ENCODE assay signal across 12 cellular contexts in genomic region chr19:48443262-48443661, GRCh38. TPM values are rescaled to one million over a fixed set of nuclear protein-coding genes. Genes with fewer than 3 reads are reported as not detected.
DNase-seq lines count a peak whose midpoint lies in the region; TF ChIP-seq lines count a peak whose summit lies in the region.
"Had no signal": no experiment of that assay in that cellular context is flagged by ENCODE, and none has a peak within 500 bp of the region (broad histone marks: within the 10 kb centered on the region; RNA-seq: fewer than 3 reads in every experiment).

No MANE protein-coding gene starts in this region.

- peaks cover 14% of the 10 kb centered on the region for H3K4me1 Mint-ChIP-seq in endodermal cell
- peaks cover 14% of the 10 kb centered on the region for H3K4me1 Mint-ChIP-seq in osteocyte (ENCODE audit: unreplicated experiment)

- H3K9me3 Mint-ChIP-seq in endodermal cell (no peaks in the 10 kb centered on the region), osteocyte (ENCODE audit: unreplicated experiment) (no peaks in the 10 kb centered on the region)
- H3K9me3 Mint-ChIP-seq: natural killer cell treated with Interleukin-12 subunit alpha and Interleukin-12 subunit beta and Interleukin-15 and Interleukin-18, amount 100 ng/mL, for 72 hours; stimulated activated naive CD8-positive, alpha-beta T cell treated with anti-CD3 and anti-CD28 coated beads, Interleukin-15, Interleukin-2, amounts not matched to agents 100 ng/mL and 50 ng/mL, for 24 hours had no signal

- peak; percentile 34 for DNase-seq in activated CD4-positive, CD25-positive, alpha-beta regulatory T cell treated with anti-CD3 and anti-CD28 coated beads, Interleukin-2, amount 50 U/mL, for 72 hours
- DNase-seq in activated CD4-positive, CD25-positive, alpha-beta regulatory T cell (lab: John Stamatoyannopoulos, UW): no peak
- DNase-seq in HL-60 (ENCODE audit: low read depth in 1 of 2, low spot score in 1 of 2) (peak; percentile 30 to 38), endodermal cell (peak; percentile 66), NCI-H2107 (lab: John Stamatoyannopoulos, UW) (no peak), osteocyte (ENCODE audit: extremely low spot score, unreplicated experiment) (no peak), Karpas-422 (no peak)
- DNase-seq: erythroblast, HCEC 1CT had no signal

- H3K4me3 ChIP-seq in HL-60 (replicated peaks; ENCODE audit: insufficient read depth, low read length) (0 out of 2 replicates have a peak overlapping the region, but pooled peaks have one; percentile 12), endodermal cell (ENCODE audit: low read length) (no peak overlapping the region), skeletal muscle satellite cell (ENCODE audit: low read length) (peak overlapping the region; percentile 30), Karpas-422 (ENCODE audit: low read length) (no peak overlapping the region)

- peaks cover 31% of the 10 kb centered on the region for H3K27me3 Mint-ChIP-seq in endodermal cell (ENCODE audit: insufficient read depth)
- H3K27me3 Mint-ChIP-seq in osteocyte (ENCODE audit: unreplicated experiment): no peaks in the 10 kb centered on the region

- no peak overlapping the region for H3K4me3 Mint-ChIP-seq in endodermal cell
- H3K4me3 Mint-ChIP-seq in osteocyte (ENCODE audit: unreplicated experiment): no peak overlapping the region
- H3K4me3 Mint-ChIP-seq: natural killer cell treated with Interleukin-12 subunit alpha and Interleukin-12 subunit beta and Interleukin-15 and Interleukin-18, amount 100 ng/mL, for 72 hours; stimulated activated naive CD8-positive, alpha-beta T cell treated with anti-CD3 and anti-CD28 coated beads, Interleukin-15, Interleukin-2, amounts not matched to agents 100 ng/mL and 50 ng/mL, for 24 hours had no signal

- no peaks in the 10 kb centered on the region for H3K4me1 ChIP-seq in endodermal cell (ENCODE audit: control insufficient read depth, insufficient read depth, low read length)
- peaks cover 19% of the 10 kb centered on the region for H3K4me1 ChIP-seq in skeletal muscle satellite cell (ENCODE audit: control insufficient read depth, insufficient read depth, low read length)
- peaks cover 26% of the 10 kb centered on the region for H3K4me1 ChIP-seq in Karpas-422 (ENCODE audit: low read length)

- no peaks in the 10 kb centered on the region for H4K20me1 ChIP-seq in Karpas-422 (ENCODE audit: insufficient read depth, low read depth, low read length)

- no peak overlapping the region for H3K27ac Mint-ChIP-seq in endodermal cell
- no peak overlapping the region for H3K27ac Mint-ChIP-seq in osteocyte (ENCODE audit: unreplicated experiment)
- H3K27ac Mint-ChIP-seq: natural killer cell treated with Interleukin-12 subunit alpha and Interleukin-12 subunit beta and Interleukin-15 and Interleukin-18, amount 100 ng/mL, for 72 hours; stimulated activated naive CD8-positive, alpha-beta T cell treated with anti-CD3 and anti-CD28 coated beads, Interleukin-15, Interleukin-2, amounts not matched to agents 100 ng/mL and 50 ng/mL, for 24 hours had no signal

- no peak overlapping the region for H3K27ac ChIP-seq in HL-60 (replicated peaks)
- H3K27ac ChIP-seq in endodermal cell (ENCODE audit: low read depth, low read length): no peak overlapping the region
- H3K27ac ChIP-seq in Karpas-422 (ENCODE audit: low read length): no peak overlapping the region

- H2AFZ ChIP-seq in Karpas-422 (ENCODE audit: low read length): no peak overlapping the region

- no peak for TF ChIP-seq CTCF in HL-60 (IDR thresholded peaks at IDR 0.05; ENCODE audit: insufficient read depth, low read length)
- TF ChIP-seq CTCF in endodermal cell (conservative IDR thresholded peaks at IDR 0.05): no peak
- no peak for TF ChIP-seq CTCF in osteocyte (IDR thresholded peaks at IDR 0.05)

- H3K9me3 ChIP-seq in endodermal cell (ENCODE audit: control insufficient read depth, low read length) (no peaks in the 10 kb centered on the region), skeletal muscle satellite cell (replicated peaks; ENCODE audit: low read length) (no peaks in the 10 kb centered on the region), Karpas-422 (ENCODE audit: low read length) (no peaks in the 10 kb centered on the region)

- H3K79me2 ChIP-seq in Karpas-422 (ENCODE audit: low read length): peaks cover 23% of the 10 kb centered on the region

- no peaks in the 10 kb centered on the region for H3K9me2 ChIP-seq in Karpas-422 (replicated peaks; ENCODE audit: insufficient read depth, low read length)

- H3K36me3 Mint-ChIP-seq in endodermal cell (ENCODE audit: low read depth) (peaks cover 17% of the 10 kb centered on the region), osteocyte (ENCODE audit: unreplicated experiment) (peaks cover 8% of the 10 kb centered on the region)

- H3K36me3 ChIP-seq in endodermal cell (ENCODE audit: control insufficient read depth, insufficient read depth, low read length) (peaks cover 11% of the 10 kb centered on the region), skeletal muscle satellite cell (ENCODE audit: insufficient read depth, low read length) (peaks cover 9% of the 10 kb centered on the region), Karpas-422 (ENCODE audit: insufficient read depth, low read length) (peaks cover 10% of the 10 kb centered on the region; the same call in 1 of the 2 replicates)

- H3K4me2 ChIP-seq in skeletal muscle satellite cell (ENCODE audit: low read length) (peak overlapping the region; percentile 63), Karpas-422 (ENCODE audit: low read depth, low read length, poor library complexity, severe bottlenecking) (no peak overlapping the region)

- no peak overlapping the region for H3K9ac ChIP-seq in endodermal cell (ENCODE audit: extremely low read depth, low read length, poor library complexity, severe bottlenecking)
- no peak overlapping the region for H3K9ac ChIP-seq in skeletal muscle satellite cell (ENCODE audit: low read depth, low read length)
- H3K9ac ChIP-seq in Karpas-422 (ENCODE audit: low read length): no peak overlapping the region

- peaks cover 17% of the 10 kb centered on the region for H3K27me3 ChIP-seq in HL-60 (ENCODE audit: insufficient read depth, poor library complexity, severe bottlenecking)
- peaks cover 21% of the 10 kb centered on the region for H3K27me3 ChIP-seq in endodermal cell (ENCODE audit: control insufficient read depth, insufficient read depth, low read length, poor library complexity, severe bottlenecking)
- peaks cover 16% of the 10 kb centered on the region for H3K27me3 ChIP-seq in skeletal muscle satellite cell (ENCODE audit: control insufficient read depth, insufficient read depth, low read length)
- no peaks in the 10 kb centered on the region for H3K27me3 ChIP-seq in Karpas-422 (ENCODE audit: low read length)

- 43 to 68% methylated on average over 23 to 60 of the region's 60 CpGs for WGBS in endodermal cell (ENCODE audit: insufficient coverage in 1 of 2, insufficient read length in 1 of 2), 2 experiments

RNA-seq across cellular contexts. Expression of gene GRWD1, which starts 2.5 kb away (rescaled TPM):
- total RNA-seq in endodermal cell: 10 to 100 TPM; 36.6 to 39.2 TPM
- 15.0 TPM for polyA plus RNA-seq in endodermal cell (2013, experiment 1 of 2)
- polyA plus RNA-seq in endodermal cell (2013, experiment 2 of 2): 15.6 TPM
- 50.0 and 55.8 TPM in 2 replicates for total RNA-seq in skeletal muscle satellite cell (2012; rRNA removed)
- total RNA-seq in osteocyte: 36.2 and 38.4 TPM in 2 replicates
- total RNA-seq in Karpas-422 (2014; rRNA removed; shearing (Covaris generic); ENCODE audit: low replicate concordance): 15.9 and 22.2 TPM in 2 replicates

RNA-seq across cellular contexts. Expression of gene KCNJ14, which starts 12.1 kb away (rescaled TPM):
- total RNA-seq in endodermal cell (1 to 10 TPM in 1 of 2 donors, under 1 TPM in 1; 0.73 to 1.1 TPM), osteocyte (0.86 and 1.6 TPM in 2 replicates)
- polyA plus RNA-seq in endodermal cell (2013, experiment 1 of 2): 0.43 TPM
- polyA plus RNA-seq in endodermal cell (2013, experiment 2 of 2): 0.62 TPM
- 0.44 and 0.76 TPM in 2 replicates for total RNA-seq in skeletal muscle satellite cell (2012; rRNA removed)
- 0.69 and 1.1 TPM in 2 replicates for total RNA-seq in Karpas-422 (2014; rRNA removed; shearing (Covaris generic); ENCODE audit: low replicate concordance)

RNA-seq across cellular contexts. Expression of gene CYTH2, which starts 25.9 kb away (rescaled TPM):
- total RNA-seq in endodermal cell: 100 to 1,000 TPM; 106 to 133 TPM
- 133 TPM for polyA plus RNA-seq in endodermal cell (2013, experiment 1 of 2)
- 112 TPM for polyA plus RNA-seq in endodermal cell (2013, experiment 2 of 2)
- 21.5 and 23.8 TPM in 2 replicates for total RNA-seq in skeletal muscle satellite cell (2012; rRNA removed)
- 92.1 and 107 TPM in 2 replicates for total RNA-seq in osteocyte
- total RNA-seq in Karpas-422 (2014; rRNA removed; shearing (Covaris generic); ENCODE audit: low replicate concordance): 32.5 and 60.4 TPM in 2 replicates

RNA-seq across cellular contexts. Expression of gene GRIN2D, which starts 49.8 kb away (rescaled TPM):
- total RNA-seq in endodermal cell (1 to 10 TPM in 1 of 2 donors, under 1 TPM in 1; 0.77 to 1.2 TPM), osteocyte (0.68 and 1.2 TPM in 2 replicates)
- 10.1 TPM for polyA plus RNA-seq in endodermal cell (2013, experiment 1 of 2)
- 9.3 TPM for polyA plus RNA-seq in endodermal cell (2013, experiment 2 of 2)
- 0.76 and 1.1 TPM in 2 replicates for total RNA-seq in skeletal muscle satellite cell (2012; rRNA removed)
- total RNA-seq in Karpas-422 (2014; rRNA removed; shearing (Covaris generic); ENCODE audit: low replicate concordance): not detected in 2 replicates

RNA-seq across cellular contexts. Expression of gene KDELR1, which starts 51.9 kb away (rescaled TPM):
- total RNA-seq in endodermal cell (100 to 1,000 TPM; 227 to 285 TPM), osteocyte (267 and 275 TPM in 2 replicates)
- 254 TPM for polyA plus RNA-seq in endodermal cell (2013, experiment 1 of 2)
- polyA plus RNA-seq in endodermal cell (2013, experiment 2 of 2): 229 TPM
- 65.7 and 118 TPM in 2 replicates for total RNA-seq in skeletal muscle satellite cell (2012; rRNA removed)
- total RNA-seq in Karpas-422 (2014; rRNA removed; shearing (Covaris generic); ENCODE audit: low replicate concordance): 39.5 and 53.7 TPM in 2 replicates

Comparison
In these comparisons a context has a peak if more than half of its experiments do, and no peak if none do; other contexts are left out.
1. DNase-seq: peak in activated CD4-positive, CD25-positive, alpha-beta regulatory T cell treated with anti-CD3 and anti-CD28 coated beads, Interleukin-2, amount 50 U/mL, for 72 hours (single experiment), HL-60 (2 of 2) and endodermal cell (single experiment); none in activated CD4-positive, CD25-positive, alpha-beta regulatory T cell (0 of 4), NCI-H2107 (single experiment), osteocyte (single experiment) and Karpas-422 (single experiment).
2. H3K4me3 ChIP-seq: peak in HL-60 (single experiment) and skeletal muscle satellite cell (single experiment); none in endodermal cell (single experiment) and Karpas-422 (single experiment).